ENCODE assay signal across 14 cellular contexts in genomic region chr16:47780213-47780612, GRCh38.
A peak's percentile ranks its signal among the peaks of the same experiment; 100 is the strongest.
DNase-seq lines count a peak whose midpoint lies in the region; ATAC-seq and TF ChIP-seq lines count a peak whose summit lies in the region.
"Had no signal": no experiment of that assay in that cellular context is flagged by ENCODE, and none has a peak within 500 bp of the region (broad histone marks: within the 10 kb centered on the region; RNA-seq: fewer than 3 reads in every experiment).

No MANE protein-coding gene starts in this region.

- no peak for DNase-seq in activated T-cell treated with anti-CD3 and anti-CD28 coated beads, Interleukin-2, amount 50 U/mL, for 4 hours
- DNase-seq in activated T-cell treated with anti-CD3 and anti-CD28 coated beads for 4 hours (no peak), NCI-H510A (lab: John Stamatoyannopoulos, UW) (peak; percentile 27), adipocyte (ENCODE audit: low read depth) (peak; percentile 6), mucosa of descending colon (no peak), D341Med (ENCODE audit: low spot score) (no peak), NCI-H345 treated with DMSO at 0.1 percent for 48 hours (lab: John Stamatoyannopoulos, UW; ENCODE audit: unreplicated experiment) (no peak)
- DNase-seq in stimulated activated effector memory CD8-positive, alpha-beta T cell treated with anti-CD3 and anti-CD28 coated beads, Interleukin-12 subunit alpha, Interleukin-12 subunit beta, amount 100 ng/mL, for 72 hours (ENCODE audit: low spot score in 2 of 2) = no peak
- DNase-seq: aorta, DMS153, NCI-H1048, NCI-H2227 treated with DMSO at 0.1 percent for 48 hours, trophoblast cell had no signal

- TF ChIP-seq CTCF in mucosa of descending colon (IDR thresholded peaks at IDR 0.05) = no peak

- H3K4me1 ChIP-seq in adipocyte (ENCODE audit: control insufficient read depth, insufficient read depth, low read length) (peaks cover 8% of the 10 kb centered on the region), mucosa of descending colon (ENCODE audit: low read depth) (no peaks in the 10 kb centered on the region)

- H3K9me3 ChIP-seq in adipocyte (ENCODE audit: control insufficient read depth, low read length) (peaks cover 2% of the 10 kb centered on the region), mucosa of descending colon (no peaks in the 10 kb centered on the region)

- H3K9ac ChIP-seq in adipocyte (ENCODE audit: low read length) = no peak overlapping the region

- H3K27me3 ChIP-seq in adipocyte (replicated peaks; ENCODE audit: control insufficient read depth, insufficient read depth, low read length) = no peaks in the 10 kb centered on the region

- H3K9me3 Mint-ChIP-seq in activated T-cell treated with anti-CD3 and anti-CD28 coated beads, Interleukin-2, amount 50 U/mL, for 4 hours = peaks cover 11% of the 10 kb centered on the region
- H3K9me3 Mint-ChIP-seq in stimulated activated effector memory CD8-positive, alpha-beta T cell treated with anti-CD3 and anti-CD28 coated beads, Interleukin-12 subunit alpha, Interleukin-12 subunit beta, amount 100 ng/mL, for 72 hours = peaks cover 3% of the 10 kb centered on the region
- H3K9me3 Mint-ChIP-seq: activated T-cell treated with anti-CD3 and anti-CD28 coated beads, Interleukin-2, amount 50 U/mL, for 24 hours had no signal

- no peaks in the 10 kb centered on the region for H3K36me3 Mint-ChIP-seq in activated T-cell treated with anti-CD3 and anti-CD28 coated beads, Interleukin-2, amount 50 U/mL, for 4 hours (ENCODE audit: insufficient read depth)
- H3K36me3 Mint-ChIP-seq in stimulated activated effector memory CD8-positive, alpha-beta T cell treated with anti-CD3 and anti-CD28 coated beads, Interleukin-12 subunit alpha, Interleukin-12 subunit beta, amount 100 ng/mL, for 72 hours = no peaks in the 10 kb centered on the region

- intact Hi-C loops in mucosa of descending colon (cut with DNase I, micrococcal nuclease) = no loop called here

- H3K36me3 ChIP-seq in adipocyte (ENCODE audit: control insufficient read depth, insufficient read depth, low read length, severe bottlenecking) (no peaks in the 10 kb centered on the region), mucosa of descending colon (ENCODE audit: low read depth) (no peaks in the 10 kb centered on the region)

- H3K4me3 Mint-ChIP-seq in activated T-cell treated with anti-CD3 and anti-CD28 coated beads, Interleukin-2, amount 50 U/mL, for 4 hours = peak overlapping the region; percentile 82
- peak overlapping the region; percentile 78 for H3K4me3 Mint-ChIP-seq in stimulated activated effector memory CD8-positive, alpha-beta T cell treated with anti-CD3 and anti-CD28 coated beads, Interleukin-12 subunit alpha, Interleukin-12 subunit beta, amount 100 ng/mL, for 72 hours

- no peaks in the 10 kb centered on the region for H3K27me3 Mint-ChIP-seq in activated T-cell treated with anti-CD3 and anti-CD28 coated beads, Interleukin-2, amount 50 U/mL, for 4 hours (ENCODE audit: low read depth)

- H3K27ac Mint-ChIP-seq in stimulated activated effector memory CD8-positive, alpha-beta T cell treated with anti-CD3 and anti-CD28 coated beads, Interleukin-12 subunit alpha, Interleukin-12 subunit beta, amount 100 ng/mL, for 72 hours = peak overlapping the region; percentile 91

- ATAC-seq in activated T-cell treated with anti-CD3 and anti-CD28 coated beads, Interleukin-2, amount 50 U/mL, for 4 hours = no peak
- no peak for ATAC-seq in stimulated activated effector memory CD8-positive, alpha-beta T cell treated with anti-CD3 and anti-CD28 coated beads, Interleukin-12 subunit alpha, Interleukin-12 subunit beta, amount 100 ng/mL, for 72 hours
- ATAC-seq in mucosa of descending colon = no peak

- peaks cover 14% of the 10 kb centered on the region for H3K4me1 Mint-ChIP-seq in activated T-cell treated with anti-CD3 and anti-CD28 coated beads, Interleukin-2, amount 50 U/mL, for 4 hours (ENCODE audit: low read depth)
- peaks cover 16% of the 10 kb centered on the region for H3K4me1 Mint-ChIP-seq in stimulated activated effector memory CD8-positive, alpha-beta T cell treated with anti-CD3 and anti-CD28 coated beads, Interleukin-12 subunit alpha, Interleukin-12 subunit beta, amount 100 ng/mL, for 72 hours

- H3K4me3 ChIP-seq in adipocyte (ENCODE audit: low read length) = peak overlapping the region; percentile 73
- no peak overlapping the region for H3K4me3 ChIP-seq in mucosa of descending colon

Comparison
In these comparisons a context has a peak if more than half of its experiments do, and no peak if none do; other contexts are left out.
1. DNase-seq: peak in NCI-H510A (single experiment) and adipocyte (single experiment); none in activated T-cell treated with anti-CD3 and anti-CD28 coated beads, Interleukin-2, amount 50 U/mL, for 4 hours (single experiment), activated T-cell treated with anti-CD3 and anti-CD28 coated beads for 4 hours (single experiment), stimulated activated effector memory CD8-positive, alpha-beta T cell treated with anti-CD3 and anti-CD28 coated beads, Interleukin-12 subunit alpha, Interleukin-12 subunit beta, amount 100 ng/mL, for 72 hours (0 of 2), mucosa of descending colon (0 of 3), D341Med (single experiment) and NCI-H345 treated with DMSO at 0.1 percent for 48 hours (single experiment).